ENCODE assay signal across 1 cellular context in genomic region chr2:43218550-43219382, GRCh38.
TF ChIP-seq lines count a peak whose summit lies in the region.

No MANE protein-coding gene starts in this region.

TF ChIP-seq in HepG2, 621 proteins besides CTCF, POLR2A, EP300 and RAD21 (continued from another document and continues in another):
- TF ChIP-seq TSC22D2 (CRISPR knock-in tag; IDR thresholded peaks at IDR 0.05; ENCODE audit: borderline replicate concordance) (no peak), SRSF4 (IDR thresholded peaks at IDR 0.05; ENCODE audit: low read depth, low read length, poor library complexity, severe bottlenecking) (no peak), ZNF484 (CRISPR knock-in tag; IDR thresholded peaks at IDR 0.05; ENCODE audit: borderline replicate concordance, low read depth) (no peak), ZBTB20 (CRISPR knock-in tag; IDR thresholded peaks at IDR 0.05; ENCODE audit: borderline replicate concordance, low read depth) (no peak), SP140L (CRISPR knock-in tag; IDR thresholded peaks at IDR 0.05; ENCODE audit: borderline replicate concordance) (no peak), ZNF383 (CRISPR knock-in tag; IDR thresholded peaks at IDR 0.05; ENCODE audit: borderline replicate concordance) (0 out of 2 replicates have a peak, but pooled peaks have one; percentile 32), ATAD3A (CRISPR knock-in tag; IDR thresholded peaks at IDR 0.05) (no peak), PHF20 (CRISPR knock-in tag; IDR thresholded peaks at IDR 0.05) (peak; percentile 31; the same call in 1 of the 2 replicates), HHEX (CRISPR knock-in tag; IDR thresholded peaks at IDR 0.05) (no peak), KAT7 (CRISPR knock-in tag; IDR thresholded peaks at IDR 0.05; ENCODE audit: borderline replicate concordance) (no peak; the same call in 1 of the 2 replicates), ZFP41 (CRISPR knock-in tag; IDR thresholded peaks at IDR 0.05; ENCODE audit: borderline replicate concordance) (no peak), SIN3A (IDR thresholded peaks at IDR 0.05; ENCODE audit: borderline replicate concordance, low read depth, low read length) (peak; percentile 63; the same call in 1 of the 2 replicates), JUND (CRISPR knock-in tag; IDR thresholded peaks at IDR 0.05) (peak; percentile 8; the same call in 1 of the 2 replicates), ZNF777 (CRISPR knock-in tag; IDR thresholded peaks at IDR 0.05) (0 out of 2 replicates have a peak, but pooled peaks have one; percentile 24), CC2D1A (CRISPR knock-in tag; IDR thresholded peaks at IDR 0.05) (no peak), ZNF879 (CRISPR knock-in tag; IDR thresholded peaks at IDR 0.05) (no peak), TRIM22 (IDR thresholded peaks at IDR 0.05) (no peak), ZNF646 (CRISPR knock-in tag; IDR thresholded peaks at IDR 0.05) (peak; percentile 92), ZNF510 (CRISPR knock-in tag; IDR thresholded peaks at IDR 0.05; ENCODE audit: low read depth) (no peak; the same call in 1 of the 2 replicates), ZNF747 (CRISPR knock-in tag; IDR thresholded peaks at IDR 0.05; ENCODE audit: borderline replicate concordance) (peak; percentile 78; the same call in 1 of the 2 replicates), HOXA3 (CRISPR knock-in tag; IDR thresholded peaks at IDR 0.05) (peak; percentile 49; the same call in 1 of the 2 replicates), ZNF251 (CRISPR knock-in tag; IDR thresholded peaks at IDR 0.05) (0 out of 2 replicates have a peak, but pooled peaks have one; percentile 1), CEBPB (IDR thresholded peaks at IDR 0.05; ENCODE audit: borderline replicate concordance, low read depth, low read length) (no peak), ZC3H4 (CRISPR knock-in tag; IDR thresholded peaks at IDR 0.05; ENCODE audit: borderline replicate concordance) (peak; percentile 56; the same call in 1 of the 2 replicates), KMT2B (CRISPR knock-in tag; IDR thresholded peaks at IDR 0.05) (no peak), ZNF407 (CRISPR knock-in tag; IDR thresholded peaks at IDR 0.05; ENCODE audit: not compliant biosample characterization) (no peak), HMG20A (CRISPR knock-in tag; IDR thresholded peaks at IDR 0.05; ENCODE audit: borderline replicate concordance) (no peak), SPEN (CRISPR knock-in tag; IDR thresholded peaks at IDR 0.05; ENCODE audit: low read depth) (no peak), ZSCAN20 (CRISPR knock-in tag; IDR thresholded peaks at IDR 0.05; ENCODE audit: borderline replicate concordance) (no peak), SP4 (CRISPR knock-in tag; IDR thresholded peaks at IDR 0.05) (no peak), PPARG (CRISPR knock-in tag; conservative IDR thresholded peaks at IDR 0.05) (no peak), MAF1 (CRISPR knock-in tag; IDR thresholded peaks at IDR 0.05; ENCODE audit: borderline replicate concordance) (no peak; the same call in 1 of the 2 replicates)
- TF ChIP-seq, protein P1, sequence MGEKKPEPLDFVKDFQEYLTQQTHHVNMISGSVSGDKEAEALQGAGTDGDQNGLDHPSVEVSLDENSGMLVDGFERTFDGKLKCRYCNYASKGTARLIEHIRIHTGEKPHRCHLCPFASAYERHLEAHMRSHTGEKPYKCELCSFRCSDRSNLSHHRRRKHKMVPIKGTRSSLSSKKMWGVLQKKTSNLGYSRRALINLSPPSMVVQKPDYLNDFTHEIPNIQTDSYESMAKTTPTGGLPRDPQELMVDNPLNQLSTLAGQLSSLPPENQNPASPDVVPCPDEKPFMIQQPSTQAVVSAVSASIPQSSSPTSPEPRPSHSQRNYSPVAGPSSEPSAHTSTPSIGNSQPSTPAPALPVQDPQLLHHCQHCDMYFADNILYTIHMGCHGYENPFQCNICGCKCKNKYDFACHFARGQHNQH (CRISPR knock-in tag; IDR thresholded peaks at IDR 0.05) = no peak
- TF ChIP-seq, protein P2, sequence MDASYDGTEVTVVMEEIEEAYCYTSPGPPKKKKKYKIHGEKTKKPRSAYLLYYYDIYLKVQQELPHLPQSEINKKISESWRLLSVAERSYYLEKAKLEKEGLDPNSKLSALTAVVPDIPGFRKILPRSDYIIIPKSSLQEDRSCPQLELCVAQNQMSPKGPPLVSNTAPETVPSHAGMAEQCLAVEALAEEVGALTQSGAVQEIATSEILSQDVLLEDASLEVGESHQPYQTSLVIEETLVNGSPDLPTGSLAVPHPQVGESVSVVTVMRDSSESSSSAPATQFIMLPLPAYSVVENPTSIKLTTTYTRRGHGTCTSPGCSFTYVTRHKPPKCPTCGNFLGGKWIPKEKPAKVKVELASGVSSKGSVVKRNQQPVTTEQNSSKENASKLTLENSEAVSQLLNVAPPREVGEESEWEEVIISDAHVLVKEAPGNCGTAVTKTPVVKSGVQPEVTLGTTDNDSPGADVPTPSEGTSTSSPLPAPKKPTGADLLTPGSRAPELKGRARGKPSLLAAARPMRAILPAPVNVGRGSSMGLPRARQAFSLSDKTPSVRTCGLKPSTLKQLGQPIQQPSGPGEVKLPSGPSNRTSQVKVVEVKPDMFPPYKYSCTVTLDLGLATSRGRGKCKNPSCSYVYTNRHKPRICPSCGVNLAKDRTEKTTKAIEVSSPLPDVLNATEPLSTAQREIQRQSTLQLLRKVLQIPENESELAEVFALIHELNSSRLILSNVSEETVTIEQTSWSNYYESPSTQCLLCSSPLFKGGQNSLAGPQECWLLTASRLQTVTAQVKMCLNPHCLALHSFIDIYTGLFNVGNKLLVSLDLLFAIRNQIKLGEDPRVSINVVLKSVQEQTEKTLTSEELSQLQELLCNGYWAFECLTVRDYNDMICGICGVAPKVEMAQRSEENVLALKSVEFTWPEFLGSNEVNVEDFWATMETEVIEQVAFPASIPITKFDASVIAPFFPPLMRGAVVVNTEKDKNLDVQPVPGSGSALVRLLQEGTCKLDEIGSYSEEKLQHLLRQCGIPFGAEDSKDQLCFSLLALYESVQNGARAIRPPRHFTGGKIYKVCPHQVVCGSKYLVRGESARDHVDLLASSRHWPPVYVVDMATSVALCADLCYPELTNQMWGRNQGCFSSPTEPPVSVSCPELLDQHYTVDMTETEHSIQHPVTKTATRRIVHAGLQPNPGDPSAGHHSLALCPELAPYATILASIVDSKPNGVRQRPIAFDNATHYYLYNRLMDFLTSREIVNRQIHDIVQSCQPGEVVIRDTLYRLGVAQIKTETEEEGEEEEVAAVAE (CRISPR knock-in tag; IDR thresholded peaks at IDR 0.05; ENCODE audit: borderline replicate concordance) = no peak
- TF ChIP-seq, protein P3, sequence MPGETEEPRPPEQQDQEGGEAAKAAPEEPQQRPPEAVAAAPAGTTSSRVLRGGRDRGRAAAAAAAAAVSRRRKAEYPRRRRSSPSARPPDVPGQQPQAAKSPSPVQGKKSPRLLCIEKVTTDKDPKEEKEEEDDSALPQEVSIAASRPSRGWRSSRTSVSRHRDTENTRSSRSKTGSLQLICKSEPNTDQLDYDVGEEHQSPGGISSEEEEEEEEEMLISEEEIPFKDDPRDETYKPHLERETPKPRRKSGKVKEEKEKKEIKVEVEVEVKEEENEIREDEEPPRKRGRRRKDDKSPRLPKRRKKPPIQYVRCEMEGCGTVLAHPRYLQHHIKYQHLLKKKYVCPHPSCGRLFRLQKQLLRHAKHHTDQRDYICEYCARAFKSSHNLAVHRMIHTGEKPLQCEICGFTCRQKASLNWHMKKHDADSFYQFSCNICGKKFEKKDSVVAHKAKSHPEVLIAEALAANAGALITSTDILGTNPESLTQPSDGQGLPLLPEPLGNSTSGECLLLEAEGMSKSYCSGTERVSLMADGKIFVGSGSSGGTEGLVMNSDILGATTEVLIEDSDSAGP (CRISPR knock-in tag; IDR thresholded peaks at IDR 0.05; ENCODE audit: borderline replicate concordance) = no peak
